In the genomic region with DNA sequence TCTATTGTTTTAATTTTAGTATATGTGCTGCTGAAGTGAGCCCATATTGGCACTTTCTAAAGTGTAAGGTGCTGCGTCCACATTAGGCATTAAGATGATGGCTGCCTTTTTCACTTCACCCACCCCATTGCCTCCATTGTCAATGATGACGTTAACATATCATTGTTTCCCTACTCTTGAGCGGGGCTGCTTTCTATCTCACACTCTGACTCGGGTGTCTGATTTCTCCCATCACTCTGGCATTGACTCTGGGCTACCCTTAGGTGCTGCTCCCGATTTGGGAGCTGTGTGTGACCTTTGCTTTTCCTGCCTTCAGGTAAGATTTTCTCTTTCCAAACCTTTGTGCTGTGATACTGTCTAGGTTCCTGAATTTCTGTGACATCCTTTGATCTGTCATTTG, we compare ENCODE assay signal across 22 cellular contexts. TPM values are rescaled to one million over a fixed set of nuclear protein-coding genes. Genes with fewer than 3 reads are reported as not detected.
"Had no signal": no experiment of that assay in that cellular context is flagged by ENCODE, and none has a peak within 500 bp of the region (broad histone marks: within the 10 kb centered on the region; RNA-seq: fewer than 3 reads in every experiment).

No MANE protein-coding gene starts in this region.

- H3K36me3 Mint-ChIP-seq: activated naive CD4-positive, alpha-beta T cell treated with anti-CD3 and anti-CD28 coated beads, Interleukin-2, amount 10 ng/mL, durations not matched to agents 7 days and 5 days; activated naive CD8-positive, alpha-beta T cell treated with anti-CD3 and anti-CD28 coated beads for 36 hours; IgD-negative memory B cell had no signal

- DNase-seq: activated CD4-positive, alpha-beta memory T cell treated with anti-CD3 and anti-CD28 coated beads, Interleukin-2, amount 10 ng/mL, durations not matched to agents 7 days and 5 days; activated CD4-positive, alpha-beta T cell treated with anti-CD3 and anti-CD28 coated beads for 36 hours; activated CD4-positive, alpha-beta T cell treated with anti-CD3 and anti-CD28 coated beads, Interleukin-2, amount 50 U/mL, for 1 hour; activated gamma-delta T cell treated with Interleukin-2 at 50 U/mL for 16 hours; activated naive CD4-positive, alpha-beta T cell treated with anti-CD3 and anti-CD28 coated beads, Interleukin-2, amount 10 ng/mL, durations not matched to agents 7 days and 5 days; activated naive CD8-positive, alpha-beta T cell treated with anti-CD3 and anti-CD28 coated beads for 36 hours; activated T-cell treated with anti-CD3 and anti-CD28 coated beads for 4 hours; activated T-cell treated with anti-CD3 and anti-CD28 coated beads, Interleukin-2, amount 50 U/mL, for 48 hours; brain microvascular endothelial cell; cerebellar nuclear complex; KG1; NCI-H1048; NCI-H1694; NCI-H2029; NCI-H2171 treated with DMSO at 0.1 percent for 48 hours; NCI-H226; PC-3; SHP77 treated with DMSO at 0.1 percent for 48 hours had no signal

- H3K36me3 ChIP-seq: brain microvascular endothelial cell had no signal

- H3K4me1 Mint-ChIP-seq: activated CD4-positive, alpha-beta memory T cell treated with anti-CD3 and anti-CD28 coated beads, Interleukin-2, amount 10 ng/mL, durations not matched to agents 7 days and 5 days; activated CD4-positive, alpha-beta T cell treated with anti-CD3 and anti-CD28 coated beads for 36 hours; activated naive CD4-positive, alpha-beta T cell treated with anti-CD3 and anti-CD28 coated beads, Interleukin-2, amount 10 ng/mL, durations not matched to agents 7 days and 5 days; activated naive CD8-positive, alpha-beta T cell treated with anti-CD3 and anti-CD28 coated beads for 36 hours; activated T-helper 17 cell treated with anti-CD3 and anti-CD28 coated beads, Interleukin-2, amount 50 U/mL, for 72 hours; IgD-negative memory B cell had no signal

- H3K9me3 Mint-ChIP-seq: activated CD4-positive, alpha-beta memory T cell treated with anti-CD3 and anti-CD28 coated beads, Interleukin-2, amount 10 ng/mL, durations not matched to agents 7 days and 5 days; activated naive CD4-positive, alpha-beta T cell treated with anti-CD3 and anti-CD28 coated beads, Interleukin-2, amount 10 ng/mL, durations not matched to agents 7 days and 5 days; activated naive CD8-positive, alpha-beta T cell treated with anti-CD3 and anti-CD28 coated beads for 36 hours; activated T-helper 17 cell treated with anti-CD3 and anti-CD28 coated beads, Interleukin-2, amount 50 U/mL, for 72 hours; T-helper 1 cell treated with Interleukin-12 subunit alpha and Interleukin-12 subunit beta and Interleukin-4 antibody, amounts not matched to agents 30 μg/mL and 1 μg/mL, for 36 hours had no signal

- H3K27ac Mint-ChIP-seq: activated CD4-positive, alpha-beta memory T cell treated with anti-CD3 and anti-CD28 coated beads, Interleukin-2, amount 10 ng/mL, durations not matched to agents 7 days and 5 days; activated CD4-positive, alpha-beta T cell treated with anti-CD3 and anti-CD28 coated beads for 36 hours; activated naive CD4-positive, alpha-beta T cell treated with anti-CD3 and anti-CD28 coated beads, Interleukin-2, amount 10 ng/mL, durations not matched to agents 7 days and 5 days; activated naive CD8-positive, alpha-beta T cell treated with anti-CD3 and anti-CD28 coated beads for 36 hours; activated T-helper 17 cell treated with anti-CD3 and anti-CD28 coated beads, Interleukin-2, amount 50 U/mL, for 72 hours; IgD-negative memory B cell; T-helper 1 cell treated with Interleukin-12 subunit alpha and Interleukin-12 subunit beta and Interleukin-4 antibody, amounts not matched to agents 30 μg/mL and 1 μg/mL, for 36 hours had no signal

- H3K27me3 ChIP-seq: brain microvascular endothelial cell had no signal

- H3K27ac ChIP-seq: brain microvascular endothelial cell had no signal

- H3K4me3 Mint-ChIP-seq: activated CD4-positive, alpha-beta memory T cell treated with anti-CD3 and anti-CD28 coated beads, Interleukin-2, amount 10 ng/mL, durations not matched to agents 7 days and 5 days; activated CD4-positive, alpha-beta T cell treated with anti-CD3 and anti-CD28 coated beads for 36 hours; activated naive CD4-positive, alpha-beta T cell treated with anti-CD3 and anti-CD28 coated beads, Interleukin-2, amount 10 ng/mL, durations not matched to agents 7 days and 5 days; activated naive CD8-positive, alpha-beta T cell treated with anti-CD3 and anti-CD28 coated beads for 36 hours; activated T-helper 17 cell treated with anti-CD3 and anti-CD28 coated beads, Interleukin-2, amount 50 U/mL, for 72 hours; IgD-negative memory B cell; T-helper 1 cell treated with Interleukin-12 subunit alpha and Interleukin-12 subunit beta and Interleukin-4 antibody, amounts not matched to agents 30 μg/mL and 1 μg/mL, for 36 hours had no signal

- ATAC-seq: activated CD4-positive, alpha-beta T cell treated with anti-CD3 and anti-CD28 coated beads for 36 hours; activated T-helper 17 cell treated with anti-CD3 and anti-CD28 coated beads, Interleukin-2, amount 50 U/mL, for 72 hours; PC-3 had no signal

RNA-seq across cellular contexts. Expression of gene CGNL1, which starts 28.8 kb away (rescaled TPM):
- total RNA-seq: activated CD4-positive, alpha-beta memory T cell treated with anti-CD3 and anti-CD28 coated beads, Interleukin-2, amount 10 ng/mL, durations not matched to agents 7 days and 5 days; activated CD4-positive, alpha-beta T cell treated with anti-CD3 and anti-CD28 coated beads for 36 hours; activated CD8-positive, alpha-beta memory T cell treated with anti-CD3 and anti-CD28 coated beads for 36 hours; activated naive CD8-positive, alpha-beta T cell treated with anti-CD3 and anti-CD28 coated beads for 36 hours; activated T-helper 17 cell treated with anti-CD3 and anti-CD28 coated beads, Interleukin-2, amount 50 U/mL, for 72 hours had no signal
